ENCODE assay signal across 16 cellular contexts in genomic region chr20:42338274-42339172, GRCh38.
DNase-seq lines count a peak whose midpoint lies in the region; ATAC-seq and TF ChIP-seq lines count a peak whose summit lies in the region.
"Had no signal": no experiment of that assay in that cellular context is flagged by ENCODE, and none has a peak within 500 bp of the region (broad histone marks: within the 10 kb centered on the region; RNA-seq: fewer than 3 reads in every experiment).

No MANE protein-coding gene starts in this region.

- H3K27ac ChIP-seq in cingulate gyrus (ENCODE audit: low read depth, low read length) (peak overlapping the region; percentile 43), heart left ventricle (peak overlapping the region; percentile 1 to 77 (median 62)), temporal lobe (ENCODE audit: low read depth, low read length) (peak overlapping the region; percentile 36)
- H3K27ac ChIP-seq: GM23248 had no signal

- H3K4me1 ChIP-seq in heart left ventricle (peaks cover 0 to 36% (median 23%) of the 10 kb centered on the region in 12 donors), Caco-2 (no peaks in the 10 kb centered on the region)

- ATAC-seq in heart left ventricle, result peak; percentile 79 to 94 (median 88)
- ATAC-seq: PC-3 had no signal

- CTCF ChIA-PET in Caco-2 (lab: Charles Lee), result no interaction called here

- POLR2A ChIA-PET in Caco-2 (lab: Charles Lee), result no interaction called here

- no peak for TF ChIP-seq POLR2A in heart left ventricle (IDR thresholded peaks at IDR 0.05)

- H3K4me3 Mint-ChIP-seq in nephron (no peak overlapping the region), Caco-2 (ENCODE audit: unreplicated experiment) (no peak overlapping the region)
- H3K4me3 Mint-ChIP-seq: CD4-positive, alpha-beta memory T cell had no signal

- H3K27me3 Mint-ChIP-seq in nephron (ENCODE audit: low read depth), result no peaks in the 10 kb centered on the region
- peaks cover 20% of the 10 kb centered on the region for H3K27me3 Mint-ChIP-seq in Caco-2 (ENCODE audit: insufficient read depth, unreplicated experiment)
- H3K27me3 Mint-ChIP-seq: CD4-positive, alpha-beta memory T cell had no signal

- H3K36me3 ChIP-seq in heart left ventricle, result no peaks in the 10 kb centered on the region
- no peaks in the 10 kb centered on the region for H3K36me3 ChIP-seq in Caco-2 (ENCODE audit: control insufficient read depth, insufficient read depth, low read length)

- intact Hi-C loops in heart left ventricle (cut with DNase I) (no loop called here), Caco-2 (cut with micrococcal nuclease; ENCODE audit: unreplicated experiment) (no loop called here)

- no peaks in the 10 kb centered on the region for H3K36me3 Mint-ChIP-seq in nephron (ENCODE audit: low read depth)
- H3K36me3 Mint-ChIP-seq in Caco-2 (ENCODE audit: insufficient read depth, unreplicated experiment), result no peaks in the 10 kb centered on the region
- H3K36me3 Mint-ChIP-seq: CD4-positive, alpha-beta memory T cell had no signal

- 26 to 46% (median 36%) methylated on average over 5 of the region's 5 CpGs for WGBS in heart left ventricle, 4 donors

- H3K4me1 Mint-ChIP-seq in nephron, result peaks cover 43% of the 10 kb centered on the region
- no peaks in the 10 kb centered on the region for H3K4me1 Mint-ChIP-seq in Caco-2 (ENCODE audit: low read depth, unreplicated experiment)
- H3K4me1 Mint-ChIP-seq: CD4-positive, alpha-beta memory T cell had no signal

- DNase-seq in heart left ventricle (peak in 4 of 5 donors; percentile 46 to 53 (median 48)), Caco-2 (no peak), C1 segment of cervical spinal cord (lab: John Stamatoyannopoulos, UW) (no peak)
- no peak for DNase-seq in stimulated activated CD4-positive, alpha-beta T cell treated with anti-CD3 and anti-CD28 coated beads, Interleukin-4, amount 100 ng/mL, for 4 hours
- DNase-seq: AML-193; CD4-positive, alpha-beta memory T cell; DMS79 treated with DMSO at 0.1 percent for 48 hours; GM23248; NCI-H146; NCI-H2081 treated with DMSO at 0.1 percent for 48 hours; NCI-H226; NCI-H526 treated with DMSO at 0.1 percent for 48 hours; PC-3 had no signal

- BruUV-seq in Caco-2 (replicated peaks; lab: Mats Ljungman, UMichigan), result no TSS peak

- TF ChIP-seq CTCF in heart left ventricle (IDR thresholded peaks at IDR 0.05) (no peak), nephron (IDR thresholded peaks at IDR 0.05; ENCODE audit: unreplicated experiment in 3 of 3) (no peak), Caco-2 (IDR thresholded peaks at IDR 0.05; ENCODE audit: insufficient read depth in 1 of 2, low read depth in 1 of 2, low read length in 1 of 2, severe bottlenecking in 1 of 2, unreplicated experiment in 1 of 2) (no peak)

- peaks cover 0 to 10% (median 0%) of the 10 kb centered on the region in 12 donors for H3K9me3 ChIP-seq in heart left ventricle
- H3K9me3 ChIP-seq in Caco-2, result no peaks in the 10 kb centered on the region

- H3K27ac Mint-ChIP-seq in nephron, result peak overlapping the region in 2 of 3 experiments; percentile 5 to 68
- H3K27ac Mint-ChIP-seq in Caco-2 (ENCODE audit: unreplicated experiment), result no peak overlapping the region
- H3K27ac Mint-ChIP-seq: CD4-positive, alpha-beta memory T cell had no signal

- no peaks in the 10 kb centered on the region for H3K27me3 ChIP-seq in heart left ventricle
- H3K27me3 ChIP-seq in Caco-2 (replicated peaks; ENCODE audit: control insufficient read depth, insufficient read depth, low read length), result no peaks in the 10 kb centered on the region

- H3K4me3 ChIP-seq in heart left ventricle, result no peak overlapping the region
- H3K4me3 ChIP-seq in Caco-2 (ENCODE audit: low read depth, low read length), result no peak overlapping the region
- H3K4me3 ChIP-seq: GM23248 had no signal

- no peaks in the 10 kb centered on the region for H3K9me3 Mint-ChIP-seq in nephron
- H3K9me3 Mint-ChIP-seq in Caco-2 (ENCODE audit: unreplicated experiment), result no peaks in the 10 kb centered on the region

Comparison
In these comparisons a context has a peak if more than half of its experiments do, and no peak if none do; other contexts are left out.
1. DNase-seq: peak in heart left ventricle (4 of 5); none in Caco-2 (0 of 2), stimulated activated CD4-positive, alpha-beta T cell treated with anti-CD3 and anti-CD28 coated beads, Interleukin-4, amount 100 ng/mL, for 4 hours (0 of 2) and C1 segment of cervical spinal cord (0 of 14).
2. Peak in every context shown above with its lines, with median percentiles within 50 percentile points of each other: H3K27ac ChIP-seq.